10 cellular contexts compared by ENCODE assay signal in the genomic region with DNA sequence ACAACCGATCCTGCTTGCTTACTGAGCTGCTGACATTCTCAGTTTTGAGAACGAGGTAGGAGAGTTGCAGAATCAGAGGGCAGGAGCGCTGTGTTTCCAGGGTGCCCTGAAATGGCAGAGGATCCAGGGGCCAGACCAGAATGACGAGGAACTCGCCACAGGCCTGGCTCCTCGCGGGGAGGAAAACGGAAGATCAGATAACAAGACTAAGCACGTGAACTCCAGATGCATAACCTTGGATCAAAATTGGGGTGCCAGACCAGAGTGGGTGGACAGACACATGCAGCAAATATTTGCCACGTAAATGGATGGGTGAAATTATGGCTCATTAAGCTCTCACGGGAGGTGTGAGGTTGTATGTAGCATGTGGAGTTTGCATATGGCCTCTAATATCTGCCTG. TPM values are rescaled to one million over a fixed set of nuclear protein-coding genes. Genes with fewer than 3 reads are reported as not detected.
A peak's percentile ranks its signal among the peaks of the same experiment; 100 is the strongest.
DNase-seq lines count a peak whose midpoint lies in the region; TF ChIP-seq lines count a peak whose summit lies in the region.
"Had no signal": no experiment of that assay in that cellular context is flagged by ENCODE, and none has a peak within 500 bp of the region (broad histone marks: within the 10 kb centered on the region; RNA-seq: fewer than 3 reads in every experiment).

No MANE protein-coding gene starts in this region.

- peak; percentile 57 for DNase-seq in BE2C
- no peak for DNase-seq in esophagus muscularis mucosa (ENCODE audit: extremely low spot score)
- no peak for DNase-seq in osteoblast (ENCODE audit: insufficient read length, low spot score, missing footprints)
- DNase-seq in Caco-2 = no peak
- no peak for DNase-seq in NCI-H774 (lab: John Stamatoyannopoulos, UW)
- no peak for DNase-seq in NCI-H1417 (lab: John Stamatoyannopoulos, UW)
- no peak for DNase-seq in effector CD4-positive, alpha-beta T cell
- DNase-seq: NCI-H2107 had no signal

- H3K4me3 Mint-ChIP-seq in IgD-negative memory B cell (peak overlapping the region in 1 of 4 donors; percentile 32), Caco-2 (ENCODE audit: unreplicated experiment) (no peak overlapping the region)

- peak overlapping the region; percentile 92 to 95 (median 92) for H3K27ac ChIP-seq in esophagus muscularis mucosa (replicated peaks in 1 of 4)
- H3K27ac ChIP-seq in osteoblast (ENCODE audit: low read depth, low read length) = peak overlapping the region; percentile 82

- CTCF ChIA-PET in Caco-2 (lab: Charles Lee) = no interaction called here

- H3K4me3 ChIP-seq in BE2C (ENCODE audit: low read depth, low read length) = peak overlapping the region; percentile 36; the same call in 1 of the 2 replicates
- no peak overlapping the region for H3K4me3 ChIP-seq in esophagus muscularis mucosa
- H3K4me3 ChIP-seq in osteoblast (ENCODE audit: insufficient read depth, low read length) = no peak overlapping the region
- no peak overlapping the region for H3K4me3 ChIP-seq in Caco-2 (ENCODE audit: low read depth, low read length)
- H3K4me3 ChIP-seq: BLaER1 treated with 17β-estradiol and CSF1 and Interleukin-3, amounts not matched to agents 10 nM and 100 nM had no signal

- H3K36me3 ChIP-seq in BE2C (no peaks in the 10 kb centered on the region; the same call in 1 of the 2 replicates), esophagus muscularis mucosa (no peaks in the 10 kb centered on the region), osteoblast (ENCODE audit: insufficient read depth, low read length) (peaks cover 6% of the 10 kb centered on the region), Caco-2 (ENCODE audit: control insufficient read depth, insufficient read depth, low read length) (no peaks in the 10 kb centered on the region)

- H4K20me1 ChIP-seq in osteoblast (ENCODE audit: insufficient read depth, low read length) = no peaks in the 10 kb centered on the region

- H3K27me3 Mint-ChIP-seq in IgD-negative memory B cell (no peaks in the 10 kb centered on the region), Caco-2 (ENCODE audit: insufficient read depth, unreplicated experiment) (peaks cover 13% of the 10 kb centered on the region)

- H3K9me3 ChIP-seq in BE2C (no peaks in the 10 kb centered on the region), esophagus muscularis mucosa (no peaks in the 10 kb centered on the region), osteoblast (ENCODE audit: low read depth, low read length) (no peaks in the 10 kb centered on the region), Caco-2 (no peaks in the 10 kb centered on the region)
- H3K9me3 ChIP-seq: BLaER1 treated with 17β-estradiol and CSF1 and Interleukin-3, amounts not matched to agents 10 nM and 100 nM had no signal

- 39% methylated on average over 10 of the region's 11 CpGs for WGBS in esophagus muscularis mucosa

- H3K79me2 ChIP-seq in osteoblast (ENCODE audit: insufficient read depth, low read length) = peaks cover 79% of the 10 kb centered on the region

- no peak for TF ChIP-seq POLR2A in esophagus muscularis mucosa (IDR thresholded peaks at IDR 0.05; ENCODE audit: low read depth)

- no peak overlapping the region for H3K4me2 ChIP-seq in osteoblast (ENCODE audit: insufficient read depth, low read length)

- peaks cover 6 to 33% (median 20%) of the 10 kb centered on the region in 3 donors for H3K4me1 Mint-ChIP-seq in IgD-negative memory B cell
- no peaks in the 10 kb centered on the region for H3K4me1 Mint-ChIP-seq in Caco-2 (ENCODE audit: low read depth, unreplicated experiment)

- no peaks in the 10 kb centered on the region for H3K9me3 Mint-ChIP-seq in IgD-negative memory B cell
- H3K9me3 Mint-ChIP-seq in Caco-2 (ENCODE audit: unreplicated experiment) = no peaks in the 10 kb centered on the region

- no peak overlapping the region for H2AFZ ChIP-seq in osteoblast (ENCODE audit: low read length)

- intact Hi-C loops in esophagus muscularis mucosa (cut with DNase I) (no loop called here), Caco-2 (cut with micrococcal nuclease; ENCODE audit: unreplicated experiment) (no loop called here)

- H3K27me3 ChIP-seq in BE2C (no peaks in the 10 kb centered on the region), esophagus muscularis mucosa (no peaks in the 10 kb centered on the region), osteoblast (ENCODE audit: insufficient read depth, low read length) (no peaks in the 10 kb centered on the region), Caco-2 (replicated peaks; ENCODE audit: control insufficient read depth, insufficient read depth, low read length) (no peaks in the 10 kb centered on the region)
- H3K27me3 ChIP-seq: BLaER1 treated with 17β-estradiol and CSF1 and Interleukin-3, amounts not matched to agents 10 nM and 100 nM had no signal

- H3K4me1 ChIP-seq in BE2C (peaks cover 28% of the 10 kb centered on the region), esophagus muscularis mucosa (peaks cover 66 to 93% (median 76%) of the 10 kb centered on the region in 4 donors), osteoblast (ENCODE audit: insufficient read depth, low read length) (peaks cover 51% of the 10 kb centered on the region), Caco-2 (no peaks in the 10 kb centered on the region)

- H3K36me3 Mint-ChIP-seq in IgD-negative memory B cell = no peaks in the 10 kb centered on the region
- no peaks in the 10 kb centered on the region for H3K36me3 Mint-ChIP-seq in Caco-2 (ENCODE audit: insufficient read depth, unreplicated experiment)

- H3K27ac Mint-ChIP-seq in IgD-negative memory B cell (peak overlapping the region; percentile 21 to 75 (median 54)), Caco-2 (ENCODE audit: unreplicated experiment) (no peak overlapping the region)

- POLR2A ChIA-PET in Caco-2 (lab: Charles Lee) = no interaction called here

- no TSS peak for BruUV-seq in Caco-2 (replicated peaks; lab: Mats Ljungman, UMichigan)

- no peak for TF ChIP-seq EP300 in esophagus muscularis mucosa (IDR thresholded peaks at IDR 0.05)

- TF ChIP-seq CTCF in BE2C (IDR thresholded peaks at IDR 0.05; ENCODE audit: low read depth, low read length) (no peak), esophagus muscularis mucosa (IDR thresholded peaks at IDR 0.05) (no peak), osteoblast (IDR thresholded peaks at IDR 0.05; ENCODE audit: extremely low read depth, low read depth, low read length) (no peak), Caco-2 (IDR thresholded peaks at IDR 0.05; ENCODE audit: insufficient read depth in 1 of 2, low read depth in 1 of 2, low read length in 1 of 2, severe bottlenecking in 1 of 2, unreplicated experiment in 1 of 2) (no peak)

RNA-seq across cellular contexts. Expression of a gene that starts 46.5 kb away (rescaled TPM):
- polyA plus RNA-seq in BE2C (2012; ENCODE audit: insufficient read depth, insufficient read length, low read depth) = 26.6 TPM
- polyA plus RNA-seq in IgD-negative memory B cell = 17.9 TPM
- total RNA-seq in esophagus muscularis mucosa (10 to 100 TPM; 13.7 to 26.9 (median 25.7) TPM), osteoblast (27.5 and 30.1 TPM in 2 replicates), Caco-2 (2022) (0.45 and 0.77 TPM in 2 replicates)
